Comparison of ENCODE assay signal across 8 cellular contexts in the genomic region with DNA sequence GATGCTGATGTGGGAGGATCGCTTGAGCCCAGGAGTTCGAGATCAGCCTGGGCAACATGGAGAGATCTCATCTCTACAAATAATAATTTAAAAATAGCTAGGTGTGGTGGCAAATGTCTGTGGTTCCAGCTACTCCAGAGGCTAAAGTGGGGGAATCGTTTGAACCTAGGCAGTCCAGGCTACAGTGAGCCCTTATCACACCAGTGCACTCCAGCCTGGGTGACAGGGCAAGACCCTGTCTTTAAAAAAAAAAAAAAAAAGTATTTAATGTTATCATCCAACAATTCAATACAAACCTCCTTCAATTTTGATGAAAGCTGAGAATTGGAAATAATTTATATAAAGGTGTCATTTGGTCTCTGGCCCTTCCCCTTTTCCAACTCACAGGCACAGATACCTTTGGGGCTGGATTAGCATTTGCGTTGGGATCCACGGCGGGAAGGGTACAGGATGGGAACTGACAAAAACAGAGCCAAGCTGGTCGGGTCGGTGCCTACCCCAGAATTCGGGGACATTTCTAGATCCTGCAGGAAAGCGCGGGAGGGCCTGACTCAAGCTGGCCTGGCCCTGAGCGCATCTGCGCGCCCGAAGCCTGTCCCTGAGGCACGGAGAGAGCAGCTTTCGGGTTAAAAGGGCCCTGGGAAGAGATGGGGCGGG.
DNase-seq lines count a peak whose midpoint lies in the region; ATAC-seq lines count a peak whose summit lies in the region.

No MANE protein-coding gene starts in this region.

- H3K4me1 Mint-ChIP-seq in T-helper 1 cell treated with Interleukin-12 subunit alpha and Interleukin-12 subunit beta and Interleukin-4 antibody, amounts not matched to agents 30 μg/mL and 1 μg/mL, for 36 hours (ENCODE audit: low read depth) = peaks cover 18% of the 10 kb centered on the region
- peaks cover 13 to 27% of the 10 kb centered on the region in 2 donors for H3K4me1 Mint-ChIP-seq in stimulated activated naive B cell treated with anti-CD40 and anti-IgM and Interleukin-4, amounts not matched to agents 10 μg/mL and 1 μg/mL and 100 μg/mL, for 72 hours

- no peaks in the 10 kb centered on the region for H3K27me3 ChIP-seq in iPS-15b (ENCODE audit: control insufficient read depth, insufficient read depth, low read length)

- H3K4me3 ChIP-seq in iPS-15b (ENCODE audit: low read depth, low read length) = peak overlapping the region; percentile 99

- no peaks in the 10 kb centered on the region for H3K9me3 ChIP-seq in iPS-15b (ENCODE audit: control insufficient read depth, insufficient read depth, low read length)

- peak overlapping the region; percentile 88 for H3K9ac ChIP-seq in iPS-15b (ENCODE audit: low read depth, low read length)

- H3K4me1 ChIP-seq in iPS-15b (ENCODE audit: control insufficient read depth, insufficient read depth, low read length) = no peaks in the 10 kb centered on the region

- DNase-seq in T-helper 1 cell = no peak
- peak; percentile 42 for DNase-seq in activated CD8-positive, alpha-beta memory T cell treated with anti-CD3 and anti-CD28 coated beads, Interleukin-2, amount 50 U/mL, for 48 hours
- no peak for DNase-seq in stimulated activated naive B cell treated with anti-CD40 and anti-IgM and Interleukin-4, amounts not matched to agents 10 μg/mL and 1 μg/mL and 100 μg/mL, for 72 hours
- no peak for DNase-seq in AG08395 (ENCODE audit: low spot score)

- H3K4me3 Mint-ChIP-seq in T-helper 1 cell treated with Interleukin-12 subunit alpha and Interleukin-12 subunit beta and Interleukin-4 antibody, amounts not matched to agents 30 μg/mL and 1 μg/mL, for 36 hours = peak overlapping the region; percentile 96
- peak overlapping the region; percentile 97 to 99 for H3K4me3 Mint-ChIP-seq in stimulated activated naive B cell treated with anti-CD40 and anti-IgM and Interleukin-4, amounts not matched to agents 10 μg/mL and 1 μg/mL and 100 μg/mL, for 72 hours

- no peaks in the 10 kb centered on the region for H3K9me3 Mint-ChIP-seq in T-helper 1 cell treated with Interleukin-12 subunit alpha and Interleukin-12 subunit beta and Interleukin-4 antibody, amounts not matched to agents 30 μg/mL and 1 μg/mL, for 36 hours
- no peaks in the 10 kb centered on the region for H3K9me3 Mint-ChIP-seq in stimulated activated naive B cell treated with anti-CD40 and anti-IgM and Interleukin-4, amounts not matched to agents 10 μg/mL and 1 μg/mL and 100 μg/mL, for 72 hours

- peak overlapping the region; percentile 91 for H3K27ac Mint-ChIP-seq in T-helper 1 cell treated with Interleukin-12 subunit alpha and Interleukin-12 subunit beta and Interleukin-4 antibody, amounts not matched to agents 30 μg/mL and 1 μg/mL, for 36 hours
- peak overlapping the region; percentile 98 for H3K27ac Mint-ChIP-seq in stimulated activated naive B cell treated with anti-CD40 and anti-IgM and Interleukin-4, amounts not matched to agents 10 μg/mL and 1 μg/mL and 100 μg/mL, for 72 hours

- ATAC-seq in HG03135 (IDR thresholded peaks at IDR 0.05; ENCODE audit: unreplicated experiment) (peak; percentile 17), GM18873 (IDR thresholded peaks at IDR 0.05; ENCODE audit: low FRiP score, unreplicated experiment) (no peak)
- ATAC-seq in stimulated activated naive B cell treated with anti-CD40 and anti-IgM and Interleukin-4, amounts not matched to agents 10 μg/mL and 1 μg/mL and 100 μg/mL, for 72 hours (replicated peaks) = peak; percentile 24 to 28

- no peaks in the 10 kb centered on the region for H3K27me3 Mint-ChIP-seq in T-helper 1 cell treated with Interleukin-12 subunit alpha and Interleukin-12 subunit beta and Interleukin-4 antibody, amounts not matched to agents 30 μg/mL and 1 μg/mL, for 36 hours (ENCODE audit: low read depth)
- H3K27me3 Mint-ChIP-seq in stimulated activated naive B cell treated with anti-CD40 and anti-IgM and Interleukin-4, amounts not matched to agents 10 μg/mL and 1 μg/mL and 100 μg/mL, for 72 hours = no peaks in the 10 kb centered on the region

- H3K36me3 ChIP-seq in iPS-15b (ENCODE audit: control insufficient read depth, insufficient read depth, low read length) = peaks cover 2% of the 10 kb centered on the region

- H3K36me3 Mint-ChIP-seq in T-helper 1 cell treated with Interleukin-12 subunit alpha and Interleukin-12 subunit beta and Interleukin-4 antibody, amounts not matched to agents 30 μg/mL and 1 μg/mL, for 36 hours (ENCODE audit: low read depth) = peaks cover 10% of the 10 kb centered on the region
- peaks cover 6 to 9% of the 10 kb centered on the region in 2 donors for H3K36me3 Mint-ChIP-seq in stimulated activated naive B cell treated with anti-CD40 and anti-IgM and Interleukin-4, amounts not matched to agents 10 μg/mL and 1 μg/mL and 100 μg/mL, for 72 hours
